In the genomic region with DNA sequence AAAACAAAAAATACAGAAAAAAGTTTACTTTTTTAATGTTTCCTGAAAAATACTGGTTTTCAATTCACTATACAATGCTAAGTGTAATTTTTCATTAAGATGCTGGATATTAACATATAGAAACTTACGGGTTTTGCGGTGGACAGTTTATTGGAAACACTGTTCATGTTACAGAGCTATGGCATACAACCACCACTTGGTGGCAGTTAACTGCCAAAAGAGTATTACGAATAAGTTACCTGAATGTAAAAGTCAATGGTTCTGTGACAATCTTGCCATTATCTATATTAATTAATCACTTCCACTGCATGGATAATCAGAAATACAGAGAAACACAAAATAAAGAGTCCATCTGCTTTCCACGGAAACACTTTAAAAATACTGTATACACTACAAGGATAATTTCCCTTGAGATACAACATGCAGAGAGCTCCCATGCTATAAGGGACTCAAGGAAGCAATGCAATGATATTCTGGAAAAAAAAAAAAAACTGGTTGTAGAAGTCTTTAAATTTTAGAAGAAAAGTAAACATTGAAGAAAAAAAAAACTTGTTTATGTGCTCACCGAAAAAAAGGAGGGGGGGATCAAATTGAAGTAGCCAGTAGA, we compare ENCODE assay signal across 8 cellular contexts.
DNase-seq lines count a peak whose midpoint lies in the region; ATAC-seq and TF ChIP-seq lines count a peak whose summit lies in the region.

No MANE protein-coding gene starts in this region.

- peak; percentile 87 for ATAC-seq in GM21576 (IDR thresholded peaks at IDR 0.05; ENCODE audit: unreplicated experiment)

- no peak overlapping the region for H3K27ac ChIP-seq in 22Rv1

- DNase-seq in DMS53 treated with DMSO at 0.1 percent for 48 hours (lab: John Stamatoyannopoulos, UW; ENCODE audit: unreplicated experiment) = peak; percentile 59
- peak; percentile 3 for DNase-seq in HPDE6-E6E7 (ENCODE audit: extremely low spot score)
- peak; percentile 2 for DNase-seq in T-helper 9 cell
- DNase-seq in fibroblast of pulmonary artery (ENCODE audit: low read depth) = peak; percentile 56
- DNase-seq in putamen (ENCODE audit: low spot score) = peak; percentile 3
- no peak for DNase-seq in OCI-M2 (lab: John Stamatoyannopoulos, UW; ENCODE audit: unreplicated experiment)

- peak; percentile 92 for TF ChIP-seq CTCF in 22Rv1 (IDR thresholded peaks at IDR 0.05)
- TF ChIP-seq CTCF in fibroblast of pulmonary artery (IDR thresholded peaks at IDR 0.05; ENCODE audit: low read length, missing control alignments) = peak; percentile 88

- no peak overlapping the region for H3K4me3 ChIP-seq in fibroblast of pulmonary artery (replicated peaks; ENCODE audit: low read depth, low read length)
